Comparison of ENCODE assay signal across 11 cellular contexts in the genomic region with DNA sequence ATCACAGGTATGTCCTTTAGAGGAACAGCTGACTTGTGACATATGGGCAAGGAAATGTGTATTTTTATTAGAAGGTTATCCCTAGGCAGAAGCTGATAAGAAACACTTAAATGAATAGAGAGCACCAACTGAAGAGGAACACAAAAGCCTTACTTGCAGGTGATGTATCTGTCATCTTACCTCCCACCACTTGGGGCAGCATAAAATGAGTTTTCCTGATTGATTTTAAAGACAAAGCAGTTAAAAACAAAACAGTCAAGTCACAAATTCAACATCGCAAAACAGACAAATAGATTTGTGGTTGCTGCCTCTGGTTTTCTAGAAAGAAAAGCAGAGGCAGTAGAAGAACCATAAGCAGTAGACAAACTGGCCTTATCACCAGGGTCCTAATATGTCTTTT.
DNase-seq lines count a peak whose midpoint lies in the region; FAIRE-seq and TF ChIP-seq lines count a peak whose summit lies in the region.
"Had no signal": no experiment of that assay in that cellular context is flagged by ENCODE, and none has a peak within 500 bp of the region (broad histone marks: within the 10 kb centered on the region; RNA-seq: fewer than 3 reads in every experiment).

No MANE protein-coding gene starts in this region.

- POLR2A ChIA-PET in CD8-positive, alpha-beta memory T cell (lab: Charles Lee): no interaction called here

- peaks cover 0 to 3% of the 10 kb centered on the region in 2 donors for H3K27me3 Mint-ChIP-seq in CD8-positive, alpha-beta memory T cell
- H3K27me3 Mint-ChIP-seq: naive B cell had no signal

- H3K27ac ChIP-seq in 22Rv1: no peak overlapping the region
- no peak overlapping the region for H3K27ac ChIP-seq in OCI-LY3 (ENCODE audit: low read length)
- no peak overlapping the region for H3K27ac ChIP-seq in CD8-positive, alpha-beta memory T cell (ENCODE audit: low read depth, low read length)

- no peak overlapping the region for H2AFZ ChIP-seq in OCI-LY3 (ENCODE audit: low read depth, low read length)

- no peak overlapping the region for H3K4me2 ChIP-seq in OCI-LY3 (ENCODE audit: low read length)

- H3K27me3 ChIP-seq in OCI-LY3 (ENCODE audit: low read depth, low read length): no peaks in the 10 kb centered on the region
- H3K27me3 ChIP-seq in CD8-positive, alpha-beta memory T cell (ENCODE audit: insufficient read depth, low read length, poor library complexity, severe bottlenecking): no peaks in the 10 kb centered on the region

- TF ChIP-seq POLR2A in GM12892 (IDR thresholded peaks at IDR 0.05; ENCODE audit: low read depth, low read length): no peak

- no peaks in the 10 kb centered on the region for H3K79me2 ChIP-seq in OCI-LY3 (ENCODE audit: low read length)

- no peaks in the 10 kb centered on the region for H3K4me1 Mint-ChIP-seq in CD8-positive, alpha-beta memory T cell
- H3K4me1 Mint-ChIP-seq: naive B cell had no signal

- no peak for FAIRE-seq in GM12892 (lab: Jason Lieb, UNC)

- no peak overlapping the region for H3K9ac ChIP-seq in OCI-LY3 (ENCODE audit: low read length)

- no peak overlapping the region for H3K4me3 ChIP-seq in OCI-LY3 (ENCODE audit: low read length)
- H3K4me3 ChIP-seq in epithelial cell of proximal tubule (ENCODE audit: low read depth, low read length): no peak overlapping the region
- H3K4me3 ChIP-seq in CD8-positive, alpha-beta memory T cell (ENCODE audit: low read length): no peak overlapping the region

- TF ChIP-seq CTCF in 22Rv1 (IDR thresholded peaks at IDR 0.05) (peak; percentile 62), GM12874 (IDR thresholded peaks at IDR 0.05; ENCODE audit: insufficient read depth, low read depth, low read length) (0 out of 2 replicates have a peak, but pooled peaks have one; percentile 15), OCI-LY3 (IDR thresholded peaks at IDR 0.05; ENCODE audit: low read depth, low read length) (peak; percentile 44), epithelial cell of proximal tubule (conservative IDR thresholded peaks at IDR 0.05; ENCODE audit: low read depth, low read length) (peak; percentile 41)

- CTCF ChIA-PET in CD8-positive, alpha-beta memory T cell (lab: Charles Lee): no interaction called here

- H3K9me3 Mint-ChIP-seq in CD8-positive, alpha-beta memory T cell: peaks cover 3 to 18% (median 12%) of the 10 kb centered on the region in 5 donors

- H3K27ac Mint-ChIP-seq in CD8-positive, alpha-beta memory T cell: no peak overlapping the region
- H3K27ac Mint-ChIP-seq: naive B cell had no signal

- H3K4me3 Mint-ChIP-seq in CD8-positive, alpha-beta memory T cell: no peak overlapping the region
- H3K4me3 Mint-ChIP-seq: naive B cell had no signal

- H3K36me3 ChIP-seq in OCI-LY3 (replicated peaks; ENCODE audit: low read depth, low read length): no peaks in the 10 kb centered on the region
- H3K36me3 ChIP-seq in CD8-positive, alpha-beta memory T cell (ENCODE audit: insufficient read depth, low read length): no peaks in the 10 kb centered on the region

- H3K36me3 Mint-ChIP-seq in CD8-positive, alpha-beta memory T cell: no peaks in the 10 kb centered on the region
- H3K36me3 Mint-ChIP-seq: naive B cell had no signal

- H4K20me1 ChIP-seq in OCI-LY3 (ENCODE audit: insufficient read depth, low read length): no peaks in the 10 kb centered on the region

- no peaks in the 10 kb centered on the region for H3K9me3 ChIP-seq in OCI-LY3 (ENCODE audit: insufficient read depth, low read length)
- no peaks in the 10 kb centered on the region for H3K9me3 ChIP-seq in CD8-positive, alpha-beta memory T cell (ENCODE audit: low read length)

- DNase-seq in epithelial cell of proximal tubule (ENCODE audit: low read depth): no peak
- no peak for DNase-seq in SIG-M5 (lab: John Stamatoyannopoulos, UW)
- no peak for DNase-seq in HPDE6-E6E7 (ENCODE audit: extremely low spot score)
- DNase-seq in GM12892 (ENCODE audit: insufficient read length): no peak
- DNase-seq in CD8-positive, alpha-beta memory T cell: no peak
- DNase-seq: left ventricle myocardium superior, MV-4-11, naive B cell had no signal

- H3K4me1 ChIP-seq in OCI-LY3 (ENCODE audit: low read length): no peaks in the 10 kb centered on the region
- no peaks in the 10 kb centered on the region for H3K4me1 ChIP-seq in CD8-positive, alpha-beta memory T cell (ENCODE audit: insufficient read depth, low read length)
